ENCODE assay signal across 9 cellular contexts in the genomic region with DNA sequence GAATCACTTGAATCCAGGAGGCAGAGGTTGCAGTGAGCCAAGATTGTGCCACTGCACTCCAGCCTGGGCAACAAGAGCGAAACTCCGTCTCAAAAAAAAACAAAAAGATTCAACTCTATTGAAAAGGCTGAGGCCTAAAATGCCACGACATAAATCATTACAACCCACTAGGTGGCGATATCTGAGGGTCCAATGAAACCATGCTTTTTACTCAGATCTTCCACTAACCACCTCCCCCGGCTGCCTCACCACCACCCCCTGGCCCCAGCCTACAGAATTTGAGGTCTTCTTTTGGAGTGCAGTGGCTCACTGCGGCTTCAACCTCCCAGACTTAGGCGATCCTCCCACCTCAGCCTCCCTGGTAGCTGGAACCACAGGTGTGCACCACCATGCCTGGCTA. TPM values are rescaled to one million over a fixed set of nuclear protein-coding genes. Genes with fewer than 3 reads are reported as not detected.
DNase-seq lines count a peak whose midpoint lies in the region; ATAC-seq and TF ChIP-seq lines count a peak whose summit lies in the region.
"Had no signal": no experiment of that assay in that cellular context is flagged by ENCODE, and none has a peak within 500 bp of the region (broad histone marks: within the 10 kb centered on the region; RNA-seq: fewer than 3 reads in every experiment).

No MANE protein-coding gene starts in this region.

- POLR2A ChIA-PET in activated CD4-positive, alpha-beta T cell treated with anti-CD3 and anti-CD28 coated beads, Interleukin-2, amount 10 ng/mL, durations not matched to agents 7 days and 5 days (lab: Charles Lee): no interaction called here

- H3K4me3 Mint-ChIP-seq in activated CD4-positive, alpha-beta T cell treated with anti-CD3 and anti-CD28 coated beads, Interleukin-2, amount 10 ng/mL, durations not matched to agents 7 days and 5 days: no peak overlapping the region
- H3K4me3 Mint-ChIP-seq: stimulated activated naive CD8-positive, alpha-beta T cell treated with anti-CD3 and anti-CD28 coated beads, Interleukin-15, Interleukin-2, amounts not matched to agents 100 ng/mL and 50 ng/mL, for 24 hours had no signal

- H3K4me1 Mint-ChIP-seq in activated CD4-positive, alpha-beta T cell treated with anti-CD3 and anti-CD28 coated beads, Interleukin-2, amount 10 ng/mL, durations not matched to agents 7 days and 5 days: no peaks in the 10 kb centered on the region

- H3K4me3 ChIP-seq in fibroblast of pulmonary artery (replicated peaks; ENCODE audit: low read depth, low read length): no peak overlapping the region

- ATAC-seq in GM21723 (IDR thresholded peaks at IDR 0.05; ENCODE audit: unreplicated experiment) (peak; percentile 76), GM18870 (IDR thresholded peaks at IDR 0.05; ENCODE audit: unreplicated experiment) (no peak)

- no peak overlapping the region for H3K27ac Mint-ChIP-seq in activated CD4-positive, alpha-beta T cell treated with anti-CD3 and anti-CD28 coated beads, Interleukin-2, amount 10 ng/mL, durations not matched to agents 7 days and 5 days
- H3K27ac Mint-ChIP-seq: stimulated activated naive CD8-positive, alpha-beta T cell treated with anti-CD3 and anti-CD28 coated beads, Interleukin-15, Interleukin-2, amounts not matched to agents 100 ng/mL and 50 ng/mL, for 24 hours had no signal

- H3K9me3 Mint-ChIP-seq in activated CD4-positive, alpha-beta T cell treated with anti-CD3 and anti-CD28 coated beads, Interleukin-2, amount 10 ng/mL, durations not matched to agents 7 days and 5 days: no peaks in the 10 kb centered on the region
- H3K9me3 Mint-ChIP-seq: stimulated activated naive CD8-positive, alpha-beta T cell treated with anti-CD3 and anti-CD28 coated beads, Interleukin-15, Interleukin-2, amounts not matched to agents 100 ng/mL and 50 ng/mL, for 24 hours had no signal

- DNase-seq in GDM1 (lab: John Stamatoyannopoulos, UW) (peak; percentile 10), M059J (ENCODE audit: low read depth) (peak; percentile 46), fibroblast of pulmonary artery (ENCODE audit: low read depth) (peak; percentile 64), OCI-M2 (lab: John Stamatoyannopoulos, UW; ENCODE audit: unreplicated experiment) (no peak)
- DNase-seq in activated CD4-positive, alpha-beta T cell treated with anti-CD3 and anti-CD28 coated beads, Interleukin-2, amount 10 ng/mL, durations not matched to agents 7 days and 5 days: peak; percentile 59
- peak; percentile 32 to 37 for DNase-seq in stimulated activated CD8-positive, alpha-beta memory T cell treated with anti-CD3 and anti-CD28 coated beads, Interleukin-15, amount 100 ng/mL, for 48 hours (ENCODE audit: low read depth in 2 of 2)

- no peaks in the 10 kb centered on the region for H3K27me3 Mint-ChIP-seq in activated CD4-positive, alpha-beta T cell treated with anti-CD3 and anti-CD28 coated beads, Interleukin-2, amount 10 ng/mL, durations not matched to agents 7 days and 5 days
- H3K27me3 Mint-ChIP-seq: stimulated activated naive CD8-positive, alpha-beta T cell treated with anti-CD3 and anti-CD28 coated beads, Interleukin-15, Interleukin-2, amounts not matched to agents 100 ng/mL and 50 ng/mL, for 24 hours had no signal

- TF ChIP-seq CTCF in fibroblast of pulmonary artery (IDR thresholded peaks at IDR 0.05; ENCODE audit: low read length, missing control alignments): peak; percentile 45

- H3K36me3 Mint-ChIP-seq in activated CD4-positive, alpha-beta T cell treated with anti-CD3 and anti-CD28 coated beads, Interleukin-2, amount 10 ng/mL, durations not matched to agents 7 days and 5 days (ENCODE audit: low read depth): no peaks in the 10 kb centered on the region

- CTCF ChIA-PET in activated CD4-positive, alpha-beta T cell treated with anti-CD3 and anti-CD28 coated beads, Interleukin-2, amount 10 ng/mL, durations not matched to agents 7 days and 5 days (lab: Charles Lee): interaction anchor here (0.7 to 1.7 kb wide), 2 partner anchors 10 to 1323 kb away, joined by 3 to 5 read pairs; no protein-coding TSS in a partner anchor

RNA-seq across cellular contexts. Expression of a gene that starts 57.5 kb away (rescaled TPM):
- 3.0 and 5.4 TPM in 2 replicates for total RNA-seq in M059J (2014; rRNA removed; shearing (Covaris generic))
- total RNA-seq in activated CD4-positive, alpha-beta T cell treated with anti-CD3 and anti-CD28 coated beads, Interleukin-2, amount 10 ng/mL, durations not matched to agents 7 days and 5 days: 1 to 10 TPM; 6.5 to 7.5 TPM
